20 cellular contexts compared by ENCODE assay signal in the genomic region with DNA sequence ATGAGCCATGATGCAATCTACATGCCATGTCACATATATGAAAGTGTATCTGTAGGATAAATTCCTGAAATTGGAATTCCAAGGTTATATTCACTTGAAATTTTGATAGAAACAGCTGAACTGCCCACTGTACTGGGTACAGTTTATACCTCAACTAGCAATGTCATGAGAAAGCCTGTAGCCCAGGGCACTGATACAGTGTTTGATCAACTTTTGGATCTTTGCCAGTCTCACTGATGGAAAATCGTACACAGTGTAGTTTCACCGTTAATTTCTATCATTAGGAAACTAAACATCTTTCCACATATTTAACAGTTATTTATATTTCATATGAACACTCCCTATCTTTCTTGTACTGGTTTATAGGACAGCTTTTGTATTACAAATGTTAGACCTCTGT. TPM values are rescaled to one million over a fixed set of nuclear protein-coding genes. Genes with fewer than 3 reads are reported as not detected.
A peak's percentile ranks its signal among the peaks of the same experiment; 100 is the strongest.
DNase-seq lines count a peak whose midpoint lies in the region; ATAC-seq, FAIRE-seq and TF ChIP-seq lines count a peak whose summit lies in the region.
"Had no signal": no experiment of that assay in that cellular context is flagged by ENCODE, and none has a peak within 500 bp of the region (broad histone marks: within the 10 kb centered on the region; RNA-seq: fewer than 3 reads in every experiment).

No MANE protein-coding gene starts in this region.

- no peak for TF ChIP-seq RAD21 in K562 (CRISPR knock-in tag; conservative IDR thresholded peaks at IDR 0.05 in 1 of 2, IDR thresholded peaks at IDR 0.05 in 1 of 2)

- H3K4me1 ChIP-seq in K562 (replicated peaks in 1 of 2; ENCODE audit: control insufficient read depth in 2 of 2, insufficient read depth in 2 of 2, low read length in 2 of 2), result no peaks in the 10 kb centered on the region
- H3K4me1 ChIP-seq in tibial artery, result peaks cover 0 to 50% (median 15%) of the 10 kb centered on the region in 4 donors

- H3K27me3 ChIP-seq in K562 (ENCODE audit: control insufficient read depth in 2 of 2, insufficient read depth in 2 of 2, low read length in 2 of 2), result no peaks in the 10 kb centered on the region
- H3K27me3 ChIP-seq in tibial artery, result no peaks in the 10 kb centered on the region
- H3K27me3 ChIP-seq: MG63, SJSA1 had no signal

- 87% methylated on average over 2 of the region's 2 CpGs for whole genome bisulfite sequencing in K562 (ENCODE audit: insufficient coverage, low coverage, missing lambda C conversion rate)

- CTCF ChIA-PET in K562 (lab: Yijun Ruan, JAX; ENCODE audit: low intra/inter-chr PET ratio), result interaction anchor here (0.7 kb wide), 1 partner anchor 64 kb away, joined by 3 read pairs; no protein-coding TSS in a partner anchor

- H3K4me3 ChIP-seq in K562 (no peak overlapping the region), tibial artery (no peak overlapping the region)
- H3K4me3 ChIP-seq: MG63, SJSA1 had no signal

- H3K9me1 ChIP-seq in K562 (ENCODE audit: control insufficient read depth, insufficient read depth, low read length), result no peaks in the 10 kb centered on the region

- H3K4me2 ChIP-seq in K562 (ENCODE audit: insufficient read depth, low read length), result no peak overlapping the region

- BruUV-seq in K562 (replicated peaks; lab: Mats Ljungman, UMichigan), result no TSS peak

- H3K79me2 ChIP-seq in K562 (ENCODE audit: control insufficient read depth, insufficient read depth, low read length), result no peaks in the 10 kb centered on the region

- H3K36me3 ChIP-seq in K562 (ENCODE audit: control insufficient read depth, insufficient read depth, low read length), result peaks cover 42% of the 10 kb centered on the region; the same call in 2 of the 3 replicates
- peaks cover 15 to 28% (median 21%) of the 10 kb centered on the region in 3 donors for H3K36me3 ChIP-seq in tibial artery
- H3K36me3 ChIP-seq: MG63, SJSA1 had no signal

- no peaks in the 10 kb centered on the region for H4K20me1 ChIP-seq in K562 (replicated peaks; ENCODE audit: control insufficient read depth, insufficient read depth, low read length)

- DNase-seq in NCI-H748 (lab: John Stamatoyannopoulos, UW; ENCODE audit: unreplicated experiment) (peak; percentile 5), NCI-H748 treated with DMSO at 0.1 percent for 48 hours (lab: John Stamatoyannopoulos, UW) (no peak), NCI-H146 treated with DMSO at 0.1 percent for 48 hours (lab: John Stamatoyannopoulos, UW; ENCODE audit: unreplicated experiment) (peak; percentile 18), K562 (ENCODE audit: extremely low read depth in 1 of 4, low spot score in 3 of 4) (no peak), tibial artery (no peak), HT-29 (ENCODE audit: low spot score) (no peak)
- no peak for DNase-seq in activated naive CD4-positive, alpha-beta T cell (lab: John Stamatoyannopoulos, UW)
- DNase-seq: DMS153, KG1, MG63, NCI-H187, NCI-H510A, NCI-H774, Right ventricle myocardium superior, RPMI8226, T-helper 1 cell had no signal

- no peak overlapping the region for H2AFZ ChIP-seq in K562 (ENCODE audit: low read depth, low read length)

- H3K27ac ChIP-seq in K562 (ENCODE audit: extremely low read depth, low read depth, low read length) (no peak overlapping the region), tibial artery (peak overlapping the region; percentile 62 to 67)
- H3K27ac ChIP-seq: SJSA1 had no signal

- no peak for TF ChIP-seq CTCF in K562 (IDR thresholded peaks at IDR 0.05 in 2 of 3, conservative IDR thresholded peaks at IDR 0.05 in 1 of 3; ENCODE audit: insufficient read depth in 2 of 3, low read depth in 1 of 3, low read length in 3 of 3)
- TF ChIP-seq CTCF in tibial artery (IDR thresholded peaks at IDR 0.05), result no peak

- no peak for FAIRE-seq in K562 (lab: Jason Lieb, UNC)
- FAIRE-seq: GM18507, H54, HTR-8/SVneo had no signal

- no peak overlapping the region for H3K9ac ChIP-seq in K562 (ENCODE audit: insufficient read depth in 1 of 2, low read depth in 2 of 2, low read length in 2 of 2)

- intact Hi-C loops in K562 (cut with micrococcal nuclease), result no loop called here
- intact Hi-C loops in tibial artery (cut with DNase I; ENCODE audit: low total_unique reads), result no loop called here

- in situ Hi-C loops in K562 (cut with MboI), result no loop called here

- ATAC-seq in K562, result no peak

- POLR2A ChIA-PET in K562 (lab: Yijun Ruan, JAX), result no interaction called here

- no peak for TF ChIP-seq EP300 in K562 (IDR thresholded peaks at IDR 0.05; ENCODE audit: low read length)

- H3K9me3 ChIP-seq in K562 (replicated peaks; ENCODE audit: control insufficient read depth, insufficient read depth, low read depth, low read length) (no peaks in the 10 kb centered on the region), tibial artery (no peaks in the 10 kb centered on the region)
- H3K9me3 ChIP-seq: MG63, SJSA1 had no signal

- TF ChIP-seq POLR2A in K562 (conservative IDR thresholded peaks at IDR 0.05), result no peak

TF ChIP-seq in K562, 482 proteins besides CTCF, POLR2A, EP300 and RAD21 (continues in another document):
- no peak for TF ChIP-seq HNRNPK (IDR thresholded peaks at IDR 0.05; ENCODE audit: low read depth, low read length, poor library complexity, severe bottlenecking)
- TF ChIP-seq TOE1 (IDR thresholded peaks at IDR 0.05; ENCODE audit: borderline replicate concordance), result no peak
- TF ChIP-seq TOE1 (CRISPR knock-in tag; IDR thresholded peaks at IDR 0.05; ENCODE audit: borderline replicate concordance, low read depth), result no peak
- TF ChIP-seq, protein P1, sequence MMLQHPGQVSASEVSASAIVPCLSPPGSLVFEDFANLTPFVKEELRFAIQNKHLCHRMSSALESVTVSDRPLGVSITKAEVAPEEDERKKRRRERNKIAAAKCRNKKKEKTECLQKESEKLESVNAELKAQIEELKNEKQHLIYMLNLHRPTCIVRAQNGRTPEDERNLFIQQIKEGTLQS (IDR thresholded peaks at IDR 0.05), result 0 out of 2 replicates have a peak, but pooled peaks have one; percentile 30
- TF ChIP-seq, protein P1 (CRISPR knock-in tag; conservative IDR thresholded peaks at IDR 0.05), result no peak
- TF ChIP-seq, protein P2, sequence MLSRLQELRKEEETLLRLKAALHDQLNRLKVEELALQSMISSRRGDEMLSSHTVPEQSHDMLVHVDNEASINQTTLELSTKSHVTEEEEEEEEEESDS (CRISPR knock-in tag; IDR thresholded peaks at IDR 0.05), result no peak
- TF ChIP-seq CEBPB (tag; IDR thresholded peaks at IDR 0.05), result peak; percentile 27; the same call in 1 of the 2 replicates
- no peak for TF ChIP-seq HDAC6 (IDR thresholded peaks at IDR 0.05; ENCODE audit: low read depth, low read length)
- no peak for TF ChIP-seq CEBPG (CRISPR knock-in tag; IDR thresholded peaks at IDR 0.05)
- 0 out of 4 replicates have a peak, but pooled peaks have one; percentile 24 to 40 for TF ChIP-seq CEBPG (tag; conservative IDR thresholded peaks at IDR 0.05 in 1 of 2, IDR thresholded peaks at IDR 0.05 in 1 of 2)
- TF ChIP-seq, protein P3, sequence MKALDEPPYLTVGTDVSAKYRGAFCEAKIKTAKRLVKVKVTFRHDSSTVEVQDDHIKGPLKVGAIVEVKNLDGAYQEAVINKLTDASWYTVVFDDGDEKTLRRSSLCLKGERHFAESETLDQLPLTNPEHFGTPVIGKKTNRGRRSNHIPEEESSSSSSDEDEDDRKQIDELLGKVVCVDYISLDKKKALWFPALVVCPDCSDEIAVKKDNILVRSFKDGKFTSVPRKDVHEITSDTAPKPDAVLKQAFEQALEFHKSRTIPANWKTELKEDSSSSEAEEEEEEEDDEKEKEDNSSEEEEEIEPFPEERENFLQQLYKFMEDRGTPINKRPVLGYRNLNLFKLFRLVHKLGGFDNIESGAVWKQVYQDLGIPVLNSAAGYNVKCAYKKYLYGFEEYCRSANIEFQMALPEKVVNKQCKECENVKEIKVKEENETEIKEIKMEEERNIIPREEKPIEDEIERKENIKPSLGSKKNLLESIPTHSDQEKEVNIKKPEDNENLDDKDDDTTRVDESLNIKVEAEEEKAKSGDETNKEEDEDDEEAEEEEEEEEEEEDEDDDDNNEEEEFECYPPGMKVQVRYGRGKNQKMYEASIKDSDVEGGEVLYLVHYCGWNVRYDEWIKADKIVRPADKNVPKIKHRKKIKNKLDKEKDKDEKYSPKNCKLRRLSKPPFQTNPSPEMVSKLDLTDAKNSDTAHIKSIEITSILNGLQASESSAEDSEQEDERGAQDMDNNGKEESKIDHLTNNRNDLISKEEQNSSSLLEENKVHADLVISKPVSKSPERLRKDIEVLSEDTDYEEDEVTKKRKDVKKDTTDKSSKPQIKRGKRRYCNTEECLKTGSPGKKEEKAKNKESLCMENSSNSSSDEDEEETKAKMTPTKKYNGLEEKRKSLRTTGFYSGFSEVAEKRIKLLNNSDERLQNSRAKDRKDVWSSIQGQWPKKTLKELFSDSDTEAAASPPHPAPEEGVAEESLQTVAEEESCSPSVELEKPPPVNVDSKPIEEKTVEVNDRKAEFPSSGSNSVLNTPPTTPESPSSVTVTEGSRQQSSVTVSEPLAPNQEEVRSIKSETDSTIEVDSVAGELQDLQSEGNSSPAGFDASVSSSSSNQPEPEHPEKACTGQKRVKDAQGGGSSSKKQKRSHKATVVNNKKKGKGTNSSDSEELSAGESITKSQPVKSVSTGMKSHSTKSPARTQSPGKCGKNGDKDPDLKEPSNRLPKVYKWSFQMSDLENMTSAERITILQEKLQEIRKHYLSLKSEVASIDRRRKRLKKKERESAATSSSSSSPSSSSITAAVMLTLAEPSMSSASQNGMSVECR (CRISPR knock-in tag; IDR thresholded peaks at IDR 0.05), result no peak

RNA-seq across cellular contexts. Expression of a gene that starts 34.2 kb away (rescaled TPM):
- total RNA-seq in K562 (2011; cell fraction: chromatin; rRNA removed; ENCODE audit: low replicate concordance), result 55.5 and 117 TPM in 2 replicates
- total RNA-seq in K562 (2011; cell fraction: nucleolus; rRNA removed), result 30.7 and 36.2 TPM in 2 replicates
- 54.6 and 84.4 TPM in 2 replicates for total RNA-seq in K562 (2011; cell fraction: nucleoplasm; rRNA removed)
- 10.2 and 10.3 TPM in 2 replicates for total RNA-seq in K562 (2014; rRNA removed)
- total RNA-seq in K562 (2014; rRNA removed; fragmentation: Illumina TruSeq; extraction: Trizol), result 28.6 and 28.7 TPM in 2 replicates
- total RNA-seq in K562 (2015; rRNA removed; fragmentation: Illumina TruSeq; extraction: Trizol), result 19.9 and 22.7 TPM in 2 replicates
- 20.9 and 27.6 TPM in 2 replicates for total RNA-seq in K562 (2021)
- polyA plus RNA-seq in K562 (2011; rRNA removed), result 35.0 and 36.7 TPM in 2 replicates
- 9.9 and 17.5 TPM in 2 replicates for polyA plus RNA-seq in K562 (2011; cell fraction: cytosol; rRNA removed)
- 34.8 and 53.3 TPM in 2 replicates for polyA plus RNA-seq in K562 (2011; cell fraction: nucleus; rRNA removed)
- polyA plus RNA-seq in K562 (2012), result 9.3 and 24.5 TPM in 2 replicates
- polyA plus RNA-seq in K562 (2014; fragmentation: Illumina TruSeq; extraction: Trizol), result 18.5 and 20.7 TPM in 2 replicates
- polyA plus RNA-seq in K562 (2014; fragmentation: Nextera tagmentation; extraction: Ambion mirVana), result 1 to 10 TPM; 1.6 to 2.7 TPM
- polyA plus RNA-seq in K562 (2014; rRNA removed), result 15.2 and 16.6 TPM in 2 replicates
- polyA minus RNA-seq in K562 (2011; rRNA and poly(A)+ RNA removed), result 47.2 and 58.1 TPM in 2 replicates
- polyA minus RNA-seq in K562 (2011; cell fraction: cytosol; rRNA and poly(A)+ RNA removed), result 11.8 and 18.6 TPM in 2 replicates
- polyA minus RNA-seq in K562 (2011; cell fraction: nucleus; rRNA and poly(A)+ RNA removed), result 31.8 and 78.0 TPM in 2 replicates
- 6.7 and 6.9 TPM in 2 replicates for total RNA-seq in HT-29 (2014; rRNA removed; shearing (Covaris generic))

Comparison
In these comparisons a context has a peak if more than half of its experiments do, and no peak if none do; other contexts are left out.
1. DNase-seq: peak in NCI-H748 (single experiment) and NCI-H146 treated with DMSO at 0.1 percent for 48 hours (single experiment); none in NCI-H748 treated with DMSO at 0.1 percent for 48 hours (single experiment), K562 (0 of 4), tibial artery (0 of 2), activated naive CD4-positive, alpha-beta T cell (0 of 4) and HT-29 (single experiment).